22 cellular contexts compared by ENCODE assay signal in genomic region chr22:19857382-19857781, GRCh38. TPM values are rescaled to one million over a fixed set of nuclear protein-coding genes. Genes with fewer than 3 reads are reported as not detected.
A peak's percentile ranks its signal among the peaks of the same experiment; 100 is the strongest.
DNase-seq lines count a peak whose midpoint lies in the region; ATAC-seq, FAIRE-seq and TF ChIP-seq lines count a peak whose summit lies in the region.
"Had no signal": no experiment of that assay in that cellular context is flagged by ENCODE, and none has a peak within 500 bp of the region (broad histone marks: within the 10 kb centered on the region; RNA-seq: fewer than 3 reads in every experiment).

No MANE protein-coding gene starts in this region.

- H3K9me3 Mint-ChIP-seq in activated CD8-positive, alpha-beta T cell treated with anti-CD3 and anti-CD28 coated beads for 36 hours = no peaks in the 10 kb centered on the region
- no peaks in the 10 kb centered on the region for H3K9me3 Mint-ChIP-seq in activated CD8-positive, alpha-beta T cell treated with anti-CD3 and anti-CD28 coated beads, Interleukin-2, amount 10 ng/mL, durations not matched to agents 7 days and 5 days (ENCODE audit: insufficient read depth)
- H3K9me3 Mint-ChIP-seq in CD8-positive, alpha-beta memory T cell = no peaks in the 10 kb centered on the region
- H3K9me3 Mint-ChIP-seq in activated naive CD8-positive, alpha-beta T cell (ENCODE audit: low read depth) = no peaks in the 10 kb centered on the region
- H3K9me3 Mint-ChIP-seq in nephron = no peaks in the 10 kb centered on the region

- no peaks in the 10 kb centered on the region for H3K9me3 ChIP-seq in CD8-positive, alpha-beta memory T cell (ENCODE audit: low read length)
- H3K9me3 ChIP-seq: left ventricle myocardium inferior, tibial artery had no signal

- ATAC-seq in activated CD8-positive, alpha-beta T cell treated with anti-CD3 and anti-CD28 coated beads for 36 hours = no peak
- ATAC-seq in activated CD8-positive, alpha-beta T cell treated with anti-CD3 and anti-CD28 coated beads, Interleukin-2, amount 10 ng/mL, durations not matched to agents 7 days and 5 days = no peak

- H3K36me3 Mint-ChIP-seq in activated CD8-positive, alpha-beta T cell treated with anti-CD3 and anti-CD28 coated beads for 36 hours (ENCODE audit: low read depth) = peaks cover 38% of the 10 kb centered on the region
- peaks cover 12% of the 10 kb centered on the region for H3K36me3 Mint-ChIP-seq in activated CD8-positive, alpha-beta T cell treated with anti-CD3 and anti-CD28 coated beads, Interleukin-2, amount 10 ng/mL, durations not matched to agents 7 days and 5 days (ENCODE audit: low read depth)
- peaks cover 0 to 17% (median 0%) of the 10 kb centered on the region in 3 donors for H3K36me3 Mint-ChIP-seq in CD8-positive, alpha-beta memory T cell
- no peaks in the 10 kb centered on the region for H3K36me3 Mint-ChIP-seq in activated naive CD8-positive, alpha-beta T cell
- H3K36me3 Mint-ChIP-seq in nephron (ENCODE audit: low read depth) = peaks cover 7% of the 10 kb centered on the region

- no peak overlapping the region for H3K27ac ChIP-seq in CD8-positive, alpha-beta memory T cell (ENCODE audit: low read depth, low read length)
- H3K27ac ChIP-seq: brain microvascular endothelial cell, left ventricle myocardium inferior, tibial artery had no signal

- CTCF ChIA-PET in activated CD8-positive, alpha-beta T cell treated with anti-CD3 and anti-CD28 coated beads for 36 hours (lab: Charles Lee) = no interaction called here
- CTCF ChIA-PET in activated CD8-positive, alpha-beta T cell treated with anti-CD3 and anti-CD28 coated beads, Interleukin-2, amount 10 ng/mL, durations not matched to agents 7 days and 5 days (lab: Charles Lee) = no interaction called here
- CTCF ChIA-PET in CD8-positive, alpha-beta memory T cell (lab: Charles Lee) = no interaction called here

- no peaks in the 10 kb centered on the region for H3K27me3 ChIP-seq in CD8-positive, alpha-beta memory T cell (ENCODE audit: insufficient read depth, low read length, poor library complexity, severe bottlenecking)
- H3K27me3 ChIP-seq: brain microvascular endothelial cell, tibial artery had no signal

- H3K27ac Mint-ChIP-seq in activated CD8-positive, alpha-beta T cell treated with anti-CD3 and anti-CD28 coated beads for 36 hours = peak overlapping the region; percentile 98
- H3K27ac Mint-ChIP-seq in activated CD8-positive, alpha-beta T cell treated with anti-CD3 and anti-CD28 coated beads, Interleukin-2, amount 10 ng/mL, durations not matched to agents 7 days and 5 days = no peak overlapping the region
- peak overlapping the region in 7 of 8 donors; percentile 51 to 98 (median 78) for H3K27ac Mint-ChIP-seq in CD8-positive, alpha-beta memory T cell
- peak overlapping the region; percentile 96 for H3K27ac Mint-ChIP-seq in activated naive CD8-positive, alpha-beta T cell
- peak overlapping the region in 2 of 3 experiments; percentile 37 to 74 for H3K27ac Mint-ChIP-seq in nephron

- no peak for FAIRE-seq in RCC 7860 (lab: Jason Lieb, UNC)
- FAIRE-seq: A204.1, H54, TTC549 had no signal

- H3K4me3 Mint-ChIP-seq in activated CD8-positive, alpha-beta T cell treated with anti-CD3 and anti-CD28 coated beads for 36 hours = peak overlapping the region; percentile 96
- H3K4me3 Mint-ChIP-seq in activated CD8-positive, alpha-beta T cell treated with anti-CD3 and anti-CD28 coated beads, Interleukin-2, amount 10 ng/mL, durations not matched to agents 7 days and 5 days = no peak overlapping the region
- H3K4me3 Mint-ChIP-seq in CD8-positive, alpha-beta memory T cell = peak overlapping the region in 2 of 7 donors; percentile 41 to 48
- H3K4me3 Mint-ChIP-seq in activated naive CD8-positive, alpha-beta T cell = peak overlapping the region; percentile 52
- peak overlapping the region; percentile 31 to 76 (median 47) for H3K4me3 Mint-ChIP-seq in nephron

- TF ChIP-seq CTCF in activated CD8-positive, alpha-beta T cell treated with anti-CD3 and anti-CD28 coated beads for 36 hours (IDR thresholded peaks at IDR 0.05) = no peak
- no peak for TF ChIP-seq CTCF in nephron (IDR thresholded peaks at IDR 0.05; ENCODE audit: unreplicated experiment in 3 of 3)

- no peak for DNase-seq in activated CD8-positive, alpha-beta T cell treated with anti-CD3 and anti-CD28 coated beads for 36 hours
- DNase-seq in activated CD8-positive, alpha-beta T cell treated with anti-CD3 and anti-CD28 coated beads, Interleukin-2, amount 10 ng/mL, durations not matched to agents 7 days and 5 days = no peak
- no peak for DNase-seq in CD8-positive, alpha-beta memory T cell
- DNase-seq in Kasumi-1 (lab: John Stamatoyannopoulos, UW) (no peak), NCI-H1417 treated with DMSO at 0.1 percent for 48 hours (lab: John Stamatoyannopoulos, UW) (no peak), RCC 7860 (ENCODE audit: low spot score) (no peak)
- DNase-seq: activated CD4-positive, CD25-positive, alpha-beta regulatory T cell treated with anti-CD3 and anti-CD28 coated beads, Interleukin-2, amount 50 U/mL, for 72 hours; brain microvascular endothelial cell; effector CD4-positive, alpha-beta T cell; GDM1; KBM-7; left ventricle myocardium inferior; MM.1S; NCI-H2081; NCI-H2227 treated with DMSO at 0.1 percent for 48 hours; NCI-H69; tibial artery had no signal

- POLR2A ChIA-PET in activated CD8-positive, alpha-beta T cell treated with anti-CD3 and anti-CD28 coated beads for 36 hours (lab: Charles Lee) = no interaction called here
- POLR2A ChIA-PET in activated CD8-positive, alpha-beta T cell treated with anti-CD3 and anti-CD28 coated beads, Interleukin-2, amount 10 ng/mL, durations not matched to agents 7 days and 5 days (lab: Charles Lee) = no interaction called here
- POLR2A ChIA-PET in CD8-positive, alpha-beta memory T cell (lab: Charles Lee) = no interaction called here

- H3K4me1 Mint-ChIP-seq in activated CD8-positive, alpha-beta T cell treated with anti-CD3 and anti-CD28 coated beads for 36 hours (ENCODE audit: low read depth) = peaks cover 40% of the 10 kb centered on the region
- peaks cover 29% of the 10 kb centered on the region for H3K4me1 Mint-ChIP-seq in activated CD8-positive, alpha-beta T cell treated with anti-CD3 and anti-CD28 coated beads, Interleukin-2, amount 10 ng/mL, durations not matched to agents 7 days and 5 days (ENCODE audit: low read depth)
- peaks cover 26 to 41% (median 37%) of the 10 kb centered on the region in 3 donors for H3K4me1 Mint-ChIP-seq in CD8-positive, alpha-beta memory T cell
- peaks cover 46% of the 10 kb centered on the region for H3K4me1 Mint-ChIP-seq in activated naive CD8-positive, alpha-beta T cell (ENCODE audit: low read depth)
- peaks cover 25% of the 10 kb centered on the region for H3K4me1 Mint-ChIP-seq in nephron

- no peaks in the 10 kb centered on the region for H3K36me3 ChIP-seq in CD8-positive, alpha-beta memory T cell (ENCODE audit: insufficient read depth, low read length)
- H3K36me3 ChIP-seq: brain microvascular endothelial cell had no signal

- intact Hi-C loops in activated CD8-positive, alpha-beta T cell treated with anti-CD3 and anti-CD28 coated beads for 36 hours (cut with micrococcal nuclease) = loop anchor here (5.0 kb wide), 1 partner anchor 35 kb away; no protein-coding TSS in a partner anchor

- H3K27me3 Mint-ChIP-seq in activated CD8-positive, alpha-beta T cell treated with anti-CD3 and anti-CD28 coated beads for 36 hours = no peaks in the 10 kb centered on the region
- H3K27me3 Mint-ChIP-seq in activated CD8-positive, alpha-beta T cell treated with anti-CD3 and anti-CD28 coated beads, Interleukin-2, amount 10 ng/mL, durations not matched to agents 7 days and 5 days (ENCODE audit: low read depth) = no peaks in the 10 kb centered on the region
- H3K27me3 Mint-ChIP-seq in CD8-positive, alpha-beta memory T cell = no peaks in the 10 kb centered on the region
- no peaks in the 10 kb centered on the region for H3K27me3 Mint-ChIP-seq in activated naive CD8-positive, alpha-beta T cell
- no peaks in the 10 kb centered on the region for H3K27me3 Mint-ChIP-seq in nephron (ENCODE audit: low read depth)

- H3K4me1 ChIP-seq in CD8-positive, alpha-beta memory T cell (ENCODE audit: insufficient read depth, low read length) = peaks cover 26% of the 10 kb centered on the region

- H3K4me3 ChIP-seq in CD8-positive, alpha-beta memory T cell (ENCODE audit: low read length) = no peak overlapping the region
- H3K4me3 ChIP-seq: left ventricle myocardium inferior, tibial artery had no signal

RNA-seq across cellular contexts. Expression of gene GNB1L, which starts 2.7 kb away (rescaled TPM):
- total RNA-seq in activated CD8-positive, alpha-beta T cell treated with anti-CD3 and anti-CD28 coated beads for 36 hours = 10 to 100 TPM; 16.2 to 17.4 TPM
- 10 to 100 TPM in 1 of 2 experiments, 1 to 10 TPM in 1; 9.7 to 10.3 TPM for total RNA-seq in activated CD8-positive, alpha-beta T cell treated with anti-CD3 and anti-CD28 coated beads, Interleukin-2, amount 10 ng/mL, durations not matched to agents 7 days and 5 days
- total RNA-seq in CD8-positive, alpha-beta memory T cell = 10 to 100 TPM; 16.6 to 17.9 TPM
- polyA plus RNA-seq in CD8-positive, alpha-beta memory T cell = 14.2 TPM

RNA-seq across cellular contexts. Expression of gene RTL10, which starts 2.7 kb away (rescaled TPM):
- 10 to 100 TPM; 14.7 to 17.4 TPM for total RNA-seq in activated CD8-positive, alpha-beta T cell treated with anti-CD3 and anti-CD28 coated beads for 36 hours
- total RNA-seq in activated CD8-positive, alpha-beta T cell treated with anti-CD3 and anti-CD28 coated beads, Interleukin-2, amount 10 ng/mL, durations not matched to agents 7 days and 5 days = 10 to 100 TPM; 16.1 to 17.0 TPM
- 10 to 100 TPM; 18.1 to 23.2 TPM for total RNA-seq in CD8-positive, alpha-beta memory T cell
- 10.8 TPM for polyA plus RNA-seq in CD8-positive, alpha-beta memory T cell
